ENCODE assay signal across 16 cellular contexts in the genomic region with DNA sequence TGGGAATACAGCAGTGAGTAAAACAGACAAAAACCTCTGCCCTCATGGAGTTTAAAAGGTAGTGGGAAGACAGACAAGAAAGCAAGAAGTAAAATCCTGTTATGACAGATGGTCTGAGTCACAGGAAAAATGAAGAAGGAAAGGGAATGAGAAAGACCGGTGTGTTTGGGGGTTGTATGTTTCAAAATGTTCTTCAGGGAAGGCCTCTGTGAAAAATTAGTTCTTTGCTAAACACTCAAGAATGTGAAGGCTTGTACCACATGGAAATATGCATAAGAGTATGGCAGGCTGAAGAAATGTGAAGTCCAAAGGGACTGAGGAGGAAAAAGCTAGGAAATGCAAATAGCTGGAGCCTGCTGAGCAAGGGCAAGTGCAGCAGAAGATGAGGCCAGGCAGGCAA.
DNase-seq lines count a peak whose midpoint lies in the region; ATAC-seq, FAIRE-seq and TF ChIP-seq lines count a peak whose summit lies in the region.
"Had no signal": no experiment of that assay in that cellular context is flagged by ENCODE, and none has a peak within 500 bp of the region (broad histone marks: within the 10 kb centered on the region; RNA-seq: fewer than 3 reads in every experiment).

No MANE protein-coding gene starts in this region.

- CTCF ChIA-PET in AG04450 (lab: Charles Lee): no interaction called here

- H3K9me3 ChIP-seq in AG04450 (ENCODE audit: control insufficient read depth, insufficient read depth, low read length) (no peaks in the 10 kb centered on the region), muscle layer of duodenum (ENCODE audit: control insufficient read depth in 1 of 2, low read length in 2 of 2) (no peaks in the 10 kb centered on the region), right cardiac atrium (ENCODE audit: control insufficient read depth, low read length) (no peaks in the 10 kb centered on the region)
- H3K9me3 ChIP-seq: A549 had no signal

- H3K4me3 ChIP-seq in AG04450 (ENCODE audit: low read depth, low read length) (no peak overlapping the region), muscle layer of duodenum (ENCODE audit: low read depth in 1 of 2, low read length in 2 of 2) (no peak overlapping the region), right cardiac atrium (ENCODE audit: low read length) (no peak overlapping the region)
- H3K4me3 ChIP-seq: A549 had no signal

- 55% methylated on average over 1 of the region's 1 CpG for WGBS in right cardiac atrium

- DNase-seq in AG04450 (ENCODE audit: low read depth, low spot score) (peak; percentile 44), M059J (ENCODE audit: low read depth) (peak; percentile 46), fibroblast of gingiva (ENCODE audit: low read depth) (peak; percentile 69), right cardiac atrium (no peak), urothelium cell line (ENCODE audit: low spot score) (no peak)
- DNase-seq: islet precursor cell; NCI-H187 treated with DMSO at 0.1 percent for 48 hours; NCI-H510A treated with DMSO at 0.1 percent for 48 hours; stimulated activated CD4-positive, alpha-beta T cell treated with anti-CD3 and anti-CD28 coated beads, Interleukin-12 subunit alpha, Interleukin-12 subunit beta, amount 100 ng/mL, for 4 hours had no signal

- POLR2A ChIA-PET in AG04450 (lab: Yijun Ruan, JAX): no interaction called here

- ATAC-seq in right cardiac atrium: no peak
- ATAC-seq in GM18517 (IDR thresholded peaks at IDR 0.05; ENCODE audit: unreplicated experiment): no peak
- ATAC-seq in HG03565 (IDR thresholded peaks at IDR 0.05; ENCODE audit: unreplicated experiment): no peak
- ATAC-seq: A549 had no signal

- FAIRE-seq in urothelium cell line (lab: Jason Lieb, UNC): no peak
- FAIRE-seq: A549, GM18507, GM19239, TTC549 had no signal

- no peaks in the 10 kb centered on the region for H3K36me3 ChIP-seq in muscle layer of duodenum (ENCODE audit: control insufficient read depth in 1 of 2, insufficient read depth in 2 of 2, low read length in 2 of 2)

- H3K4me1 ChIP-seq in muscle layer of duodenum (ENCODE audit: control insufficient read depth in 1 of 2, insufficient read depth in 2 of 2, low read length in 2 of 2) (peaks cover 0 to 4% of the 10 kb centered on the region in 2 donors), right cardiac atrium (ENCODE audit: control insufficient read depth, insufficient read depth, low read length) (no peaks in the 10 kb centered on the region)

- intact Hi-C loops in right cardiac atrium (cut with DNase I): no loop called here

- no peak overlapping the region for H3K27ac ChIP-seq in AG04450 (ENCODE audit: low read depth, low read length)
- H3K27ac ChIP-seq in muscle layer of duodenum (ENCODE audit: low read length): peak overlapping the region; percentile 20
- H3K27ac ChIP-seq in right cardiac atrium (ENCODE audit: low read length): no peak overlapping the region
- H3K27ac ChIP-seq: A549 had no signal

- no peak for TF ChIP-seq CTCF in AG04450 (IDR thresholded peaks at IDR 0.05; ENCODE audit: low read depth, low read length)

- H3K27me3 ChIP-seq in AG04450 (ENCODE audit: control insufficient read depth, insufficient read depth, low read length) (no peaks in the 10 kb centered on the region), muscle layer of duodenum (ENCODE audit: low read depth, low read length) (no peaks in the 10 kb centered on the region), right cardiac atrium (ENCODE audit: control insufficient read depth, insufficient read depth) (no peaks in the 10 kb centered on the region)

Comparison
In these comparisons a context has a peak if more than half of its experiments do, and no peak if none do; other contexts are left out.
1. DNase-seq: peak in AG04450 (single experiment), M059J (single experiment) and fibroblast of gingiva (single experiment); none in right cardiac atrium (0 of 3) and urothelium cell line (single experiment).